In the genomic region with DNA sequence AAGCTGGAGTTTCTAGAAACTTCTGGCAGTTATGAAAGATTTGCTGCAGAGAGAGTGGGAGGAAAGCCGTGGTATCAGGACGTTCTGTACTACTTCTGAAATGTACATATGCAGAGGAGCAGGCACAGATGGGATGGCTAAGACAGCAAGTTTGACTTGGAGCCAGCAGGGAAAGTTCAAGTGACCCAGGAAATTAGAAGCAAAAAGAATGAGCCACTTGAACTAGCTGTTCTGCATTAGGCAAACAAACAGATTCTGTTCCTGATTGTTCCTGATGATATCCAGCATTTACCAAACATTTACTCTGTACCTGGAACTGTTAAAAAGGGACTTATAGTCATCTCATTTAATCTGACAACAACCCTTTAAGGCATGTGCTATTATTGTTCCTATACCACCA, we compare ENCODE assay signal across 12 cellular contexts. TPM values are rescaled to one million over a fixed set of nuclear protein-coding genes. Genes with fewer than 3 reads are reported as not detected.
DNase-seq lines count a peak whose midpoint lies in the region; ATAC-seq, FAIRE-seq and TF ChIP-seq lines count a peak whose summit lies in the region.
"Had no signal": no experiment of that assay in that cellular context is flagged by ENCODE, and none has a peak within 500 bp of the region (broad histone marks: within the 10 kb centered on the region; RNA-seq: fewer than 3 reads in every experiment).

No MANE protein-coding gene starts in this region.

- H3K4me1 ChIP-seq in right atrium auricular region (no peaks in the 10 kb centered on the region), pancreas (peaks cover 4 to 15% (median 9%) of the 10 kb centered on the region in 3 donors), trophoblast cell (ENCODE audit: control insufficient read depth in 1 of 2, insufficient read depth in 2 of 2, low read length in 2 of 2) (no peaks in the 10 kb centered on the region), BE2C (no peaks in the 10 kb centered on the region)

- no peak overlapping the region for H2BK120ac ChIP-seq in trophoblast cell (ENCODE audit: insufficient read depth, low read length, poor library complexity)

- no peak overlapping the region for H3K18ac ChIP-seq in trophoblast cell (ENCODE audit: low read length)

- H3K79me2 ChIP-seq in trophoblast cell (ENCODE audit: control insufficient read depth, insufficient read depth, low read length, poor library complexity): no peaks in the 10 kb centered on the region

- no peak overlapping the region for H2BK12ac ChIP-seq in trophoblast cell (ENCODE audit: low read length)

- H3K9me3 ChIP-seq in right atrium auricular region (peaks cover 0 to 7% of the 10 kb centered on the region in 2 donors), pancreas (no peaks in the 10 kb centered on the region), trophoblast cell (ENCODE audit: insufficient read depth, low read depth, low read length) (peaks cover 7% of the 10 kb centered on the region), BE2C (no peaks in the 10 kb centered on the region)

- no peak overlapping the region for H3K9ac ChIP-seq in trophoblast cell (ENCODE audit: low read length)

- 14 to 15% methylated on average over 2 of the region's 2 CpGs for WGBS in pancreas, 2 donors
- WGBS in trophoblast cell (ENCODE audit: extremely low coverage, insufficient coverage, insufficient read length): no CpG with 5 or more reads among the region's 2 CpGs

- no peak overlapping the region for H4K12ac ChIP-seq in trophoblast cell (ENCODE audit: low read depth, low read length)

- no peak overlapping the region for H3K14ac ChIP-seq in trophoblast cell (ENCODE audit: low read length)

- FAIRE-seq in pancreas (lab: Jason Lieb, UNC): no peak

- no peak overlapping the region for H2AK5ac ChIP-seq in trophoblast cell (ENCODE audit: low read length)

- peak; percentile 63 for ATAC-seq in Right ventricle myocardium superior (ENCODE audit: poor library complexity)
- peak; percentile 62 to 88 (median 80) for ATAC-seq in pancreas

- no peak overlapping the region for H3K4me2 ChIP-seq in trophoblast cell (ENCODE audit: low read length)

- intact Hi-C loops in Right ventricle myocardium superior (cut with DNase I) (no loop called here), pancreas (cut with DNase I) (no loop called here)

- H3K4me3 ChIP-seq in right atrium auricular region: no peak overlapping the region
- H3K4me3 ChIP-seq in pancreas: no peak overlapping the region
- H3K4me3 ChIP-seq in trophoblast cell (ENCODE audit: low read depth, low read length): no peak overlapping the region
- H3K4me3 ChIP-seq in BE2C (ENCODE audit: low read depth, low read length): no peak overlapping the region

- TF ChIP-seq CTCF in right atrium auricular region (IDR thresholded peaks at IDR 0.05) (no peak), pancreas (IDR thresholded peaks at IDR 0.05) (no peak), BE2C (IDR thresholded peaks at IDR 0.05; ENCODE audit: low read depth, low read length) (no peak)

- DNase-seq in Right ventricle myocardium superior (no peak), right atrium auricular region (ENCODE audit: low spot score) (no peak), fibroblast of the conjunctiva (ENCODE audit: low read depth) (peak; percentile 53), pancreas (peak in 3 of 6 donors; percentile 18 to 45 (median 34)), trophoblast cell (no peak), HuH-7 (ENCODE audit: low spot score) (no peak), NCI-H446 (lab: John Stamatoyannopoulos, UW) (no peak), BE2C (no peak)
- DNase-seq: activated CD4-positive, alpha-beta T cell treated with anti-CD3 and anti-CD28 coated beads, Interleukin-2, amount 10 ng/mL, durations not matched to agents 7 days and 5 days; hippocampal formation; NCI-H1694 had no signal

- no peak overlapping the region for H3K4ac ChIP-seq in trophoblast cell (ENCODE audit: low read depth, low read length)

- no peaks in the 10 kb centered on the region for H3K79me1 ChIP-seq in trophoblast cell (ENCODE audit: low read length)

- no peak overlapping the region for H2BK5ac ChIP-seq in trophoblast cell (ENCODE audit: low read depth, low read length, poor library complexity)

- no peak overlapping the region for H3K23ac ChIP-seq in trophoblast cell (ENCODE audit: low read length)

- H3K36me3 ChIP-seq in right atrium auricular region (no peaks in the 10 kb centered on the region), pancreas (no peaks in the 10 kb centered on the region), trophoblast cell (ENCODE audit: control insufficient read depth in 1 of 2, insufficient read depth in 2 of 2, low read length in 2 of 2) (no peaks in the 10 kb centered on the region), BE2C (no peaks in the 10 kb centered on the region)

- no peak overlapping the region for H3K27ac ChIP-seq in right atrium auricular region
- peak overlapping the region in 3 of 4 donors; percentile 8 to 31 (median 23) for H3K27ac ChIP-seq in pancreas
- no peak overlapping the region for H3K27ac ChIP-seq in trophoblast cell (ENCODE audit: low read depth, low read length)

- H4K8ac ChIP-seq in trophoblast cell (ENCODE audit: low read depth, low read length): no peak overlapping the region

- no peak overlapping the region for H2AFZ ChIP-seq in trophoblast cell (ENCODE audit: insufficient read depth, low read length, poor library complexity)

- no peak overlapping the region for H4K91ac ChIP-seq in trophoblast cell (ENCODE audit: low read depth, low read length)

- no peaks in the 10 kb centered on the region for H3K27me3 ChIP-seq in right atrium auricular region
- no peaks in the 10 kb centered on the region for H3K27me3 ChIP-seq in pancreas
- no peaks in the 10 kb centered on the region for H3K27me3 ChIP-seq in trophoblast cell (ENCODE audit: insufficient read depth, low read length)
- H3K27me3 ChIP-seq in BE2C: no peaks in the 10 kb centered on the region

RNA-seq across cellular contexts. Expression of a gene that starts 41.4 kb away (rescaled TPM):
- not detected for total RNA-seq in Right ventricle myocardium superior
- not detected for total RNA-seq in right atrium auricular region
- not detected for total RNA-seq in pancreas
- polyA plus RNA-seq in pancreas: under 1 TPM in 1 of 2 donors, not detected in 1; 0.47 TPM
- not detected in 2 replicates for polyA plus RNA-seq in trophoblast cell (2013)
- polyA plus RNA-seq in BE2C (2012; ENCODE audit: insufficient read depth, insufficient read length, low read depth): not detected
- total RNA-seq: activated CD4-positive, alpha-beta T cell treated with anti-CD3 and anti-CD28 coated beads, Interleukin-2, amount 10 ng/mL, durations not matched to agents 7 days and 5 days; Daoy had no signal

Comparison
In these comparisons a context has a peak if more than half of its experiments do, and no peak if none do; other contexts are left out.
1. H3K27ac ChIP-seq: peak in pancreas (3 of 4); none in right atrium auricular region (0 of 2) and trophoblast cell (single experiment).